ENCODE assay signal across 18 cellular contexts in genomic region chr15:83435782-83436181, GRCh38. TPM values are rescaled to one million over a fixed set of nuclear protein-coding genes. Genes with fewer than 3 reads are reported as not detected.
"Had no signal": no experiment of that assay in that cellular context is flagged by ENCODE, and none has a peak within 500 bp of the region (broad histone marks: within the 10 kb centered on the region; RNA-seq: fewer than 3 reads in every experiment).

No MANE protein-coding gene starts in this region.

- ATAC-seq: effector memory CD8-positive, alpha-beta T cell; mucosa of descending colon; psoas muscle; T-cell had no signal

- H3K27ac ChIP-seq: epithelial cell of prostate, heart left ventricle, neural progenitor cell, psoas muscle, testis had no signal

- H3K36me3 ChIP-seq: heart left ventricle, neural progenitor cell had no signal

- H3K4me2 ChIP-seq: neural progenitor cell, smooth muscle cell had no signal

- H3K9ac ChIP-seq: neural progenitor cell had no signal

- H3K4me3 ChIP-seq: heart left ventricle, mucosa of descending colon, neural progenitor cell, psoas muscle, smooth muscle cell, testis had no signal

- H3K27me3 ChIP-seq: neural progenitor cell, testis had no signal

- DNase-seq: activated CD4-positive, alpha-beta T cell treated with anti-CD3 and anti-CD28 coated beads, Interleukin-2, amount 10 ng/mL, durations not matched to agents 24 days and 14 days; activated CD4-positive, CD25-positive, alpha-beta regulatory T cell; activated CD8-positive, alpha-beta T cell treated with anti-CD3 and anti-CD28 coated beads for 36 hours; activated naive CD4-positive, alpha-beta T cell treated with anti-CD3 and anti-CD28 coated beads for 36 hours; activated T-cell treated with anti-CD3 and anti-CD28 coated beads, Interleukin-2, amount 50 U/mL, for 24 hours; effector memory CD8-positive, alpha-beta T cell; heart left ventricle; left ventricle myocardium superior; naive B cell; psoas muscle; stimulated activated CD4-positive, alpha-beta T cell treated with anti-CD3 and anti-CD28 coated beads, Interleukin-4, amount 100 ng/mL, for 24 hours; T-cell; testis had no signal

- H3K4me1 ChIP-seq: heart left ventricle, neural progenitor cell, psoas muscle, testis had no signal

- H3K9me3 ChIP-seq: heart left ventricle, mucosa of descending colon, psoas muscle, testis had no signal

- H2AFZ ChIP-seq: neural progenitor cell had no signal

RNA-seq across cellular contexts. Expression of gene SH3GL3, which starts 11.4 kb away (rescaled TPM):
- total RNA-seq: activated CD4-positive, alpha-beta T cell treated with anti-CD3 and anti-CD28 coated beads, Interleukin-2, amount 10 ng/mL, durations not matched to agents 24 days and 14 days; activated CD8-positive, alpha-beta T cell treated with anti-CD3 and anti-CD28 coated beads for 36 hours; activated naive CD4-positive, alpha-beta T cell treated with anti-CD3 and anti-CD28 coated beads for 36 hours; left ventricle myocardium superior; osteocyte; psoas muscle; T-cell had no signal
- polyA plus RNA-seq: heart left ventricle had no signal
